1 cellular context compared by ENCODE assay signal in genomic region chr2:73243884-73244570, GRCh38.
A peak's percentile ranks its signal among the peaks of the same experiment; 100 is the strongest.
TF ChIP-seq lines count a peak whose summit lies in the region.

No MANE protein-coding gene starts in this region.

TF ChIP-seq in IMR-90, 13 proteins besides CTCF, POLR2A, EP300 and RAD21:
- no peak for TF ChIP-seq BHLHE40 (IDR thresholded peaks at IDR 0.05; ENCODE audit: low read depth, low read length)
- peak; percentile 22; the same call in 1 of the 2 replicates for TF ChIP-seq CEBPB (IDR thresholded peaks at IDR 0.05; ENCODE audit: low read depth, low read length)
